1 cellular context compared by ENCODE assay signal in the genomic region with DNA sequence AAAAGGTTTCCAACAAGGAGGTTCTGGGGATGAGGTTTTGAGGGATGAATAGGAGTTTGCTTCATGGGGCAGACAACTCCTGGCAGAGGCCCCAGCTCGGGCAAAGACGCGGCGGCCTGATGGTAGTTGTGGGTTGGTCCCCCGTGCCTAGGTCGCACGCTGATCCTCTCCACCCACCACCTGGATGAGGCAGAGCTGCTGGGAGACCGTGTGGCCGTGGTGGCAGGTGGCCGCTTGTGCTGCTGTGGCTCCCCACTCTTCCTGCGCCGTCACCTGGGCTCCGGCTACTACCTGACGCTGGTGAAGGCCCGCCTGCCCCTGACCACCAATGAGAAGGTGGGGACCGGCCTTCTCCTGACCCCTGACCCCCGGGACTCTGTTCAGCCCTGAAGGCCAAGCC.
TF ChIP-seq lines count a peak whose summit lies in the region.

No MANE protein-coding gene starts in this region.

TF ChIP-seq in HCT116, 20 proteins besides CTCF, POLR2A, EP300 and RAD21:
- TF ChIP-seq ZNF274 (IDR thresholded peaks at IDR 0.05; ENCODE audit: low read depth, low read length), result no peak
- TF ChIP-seq, protein P1, sequence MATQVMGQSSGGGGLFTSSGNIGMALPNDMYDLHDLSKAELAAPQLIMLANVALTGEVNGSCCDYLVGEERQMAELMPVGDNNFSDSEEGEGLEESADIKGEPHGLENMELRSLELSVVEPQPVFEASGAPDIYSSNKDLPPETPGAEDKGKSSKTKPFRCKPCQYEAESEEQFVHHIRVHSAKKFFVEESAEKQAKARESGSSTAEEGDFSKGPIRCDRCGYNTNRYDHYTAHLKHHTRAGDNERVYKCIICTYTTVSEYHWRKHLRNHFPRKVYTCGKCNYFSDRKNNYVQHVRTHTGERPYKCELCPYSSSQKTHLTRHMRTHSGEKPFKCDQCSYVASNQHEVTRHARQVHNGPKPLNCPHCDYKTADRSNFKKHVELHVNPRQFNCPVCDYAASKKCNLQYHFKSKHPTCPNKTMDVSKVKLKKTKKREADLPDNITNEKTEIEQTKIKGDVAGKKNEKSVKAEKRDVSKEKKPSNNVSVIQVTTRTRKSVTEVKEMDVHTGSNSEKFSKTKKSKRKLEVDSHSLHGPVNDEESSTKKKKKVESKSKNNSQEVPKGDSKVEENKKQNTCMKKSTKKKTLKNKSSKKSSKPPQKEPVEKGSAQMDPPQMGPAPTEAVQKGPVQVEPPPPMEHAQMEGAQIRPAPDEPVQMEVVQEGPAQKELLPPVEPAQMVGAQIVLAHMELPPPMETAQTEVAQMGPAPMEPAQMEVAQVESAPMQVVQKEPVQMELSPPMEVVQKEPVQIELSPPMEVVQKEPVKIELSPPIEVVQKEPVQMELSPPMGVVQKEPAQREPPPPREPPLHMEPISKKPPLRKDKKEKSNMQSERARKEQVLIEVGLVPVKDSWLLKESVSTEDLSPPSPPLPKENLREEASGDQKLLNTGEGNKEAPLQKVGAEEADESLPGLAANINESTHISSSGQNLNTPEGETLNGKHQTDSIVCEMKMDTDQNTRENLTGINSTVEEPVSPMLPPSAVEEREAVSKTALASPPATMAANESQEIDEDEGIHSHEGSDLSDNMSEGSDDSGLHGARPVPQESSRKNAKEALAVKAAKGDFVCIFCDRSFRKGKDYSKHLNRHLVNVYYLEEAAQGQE (IDR thresholded peaks at IDR 0.05; ENCODE audit: low read depth), result no peak
- no peak for TF ChIP-seq EGR1 (IDR thresholded peaks at IDR 0.05; ENCODE audit: low read depth)
- no peak for TF ChIP-seq SIN3A (IDR thresholded peaks at IDR 0.05; ENCODE audit: low read depth)
- TF ChIP-seq JUND (IDR thresholded peaks at IDR 0.05), result no peak
- TF ChIP-seq, protein P2, sequence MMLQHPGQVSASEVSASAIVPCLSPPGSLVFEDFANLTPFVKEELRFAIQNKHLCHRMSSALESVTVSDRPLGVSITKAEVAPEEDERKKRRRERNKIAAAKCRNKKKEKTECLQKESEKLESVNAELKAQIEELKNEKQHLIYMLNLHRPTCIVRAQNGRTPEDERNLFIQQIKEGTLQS (IDR thresholded peaks at IDR 0.05), result no peak
- TF ChIP-seq EZH2phosphoT487 (IDR thresholded peaks at IDR 0.05; ENCODE audit: borderline replicate concordance), result no peak
- no peak for TF ChIP-seq FOSL1 (IDR thresholded peaks at IDR 0.05; ENCODE audit: low read depth)
